ENCODE assay signal across 21 cellular contexts in the genomic region with DNA sequence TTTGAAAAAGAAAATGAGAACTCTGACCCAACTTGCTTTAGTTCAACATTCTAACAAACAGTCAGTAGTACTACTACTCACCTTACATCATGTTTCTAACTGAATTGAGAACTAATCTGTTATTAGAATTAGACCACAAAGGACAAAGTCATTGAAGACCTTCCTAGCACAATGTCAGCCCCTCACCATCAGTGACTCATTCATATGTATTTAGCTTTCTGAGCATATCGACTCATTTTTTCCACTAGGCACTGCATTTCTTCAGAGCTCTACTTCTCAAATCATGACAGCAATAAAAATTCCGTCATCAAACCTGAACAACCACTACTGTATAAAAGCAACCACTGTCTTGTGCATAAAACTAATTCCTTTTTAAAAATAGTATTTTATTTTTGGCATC. TPM values are rescaled to one million over a fixed set of nuclear protein-coding genes. Genes with fewer than 3 reads are reported as not detected.
DNase-seq lines count a peak whose midpoint lies in the region; ATAC-seq and TF ChIP-seq lines count a peak whose summit lies in the region.
"Had no signal": no experiment of that assay in that cellular context is flagged by ENCODE, and none has a peak within 500 bp of the region (broad histone marks: within the 10 kb centered on the region; RNA-seq: fewer than 3 reads in every experiment).

No MANE protein-coding gene starts in this region.

- H3K9me3 Mint-ChIP-seq in activated T-cell treated with anti-CD3 and anti-CD28 coated beads, Interleukin-2, amount 50 U/mL, for 4 hours, result no peaks in the 10 kb centered on the region
- H3K9me3 Mint-ChIP-seq in activated CD4-positive, alpha-beta memory T cell treated with anti-CD3 and anti-CD28 coated beads, Interleukin-2, amount 10 ng/mL, durations not matched to agents 7 days and 5 days, result peaks cover 14% of the 10 kb centered on the region
- peaks cover 0 to 11% (median 0%) of the 10 kb centered on the region in 11 donors for H3K9me3 Mint-ChIP-seq in naive thymus-derived CD4-positive, alpha-beta T cell
- H3K9me3 Mint-ChIP-seq: CD4-positive, alpha-beta memory T cell; neural progenitor cell had no signal

- H3K27me3 ChIP-seq in IMR-90 (ENCODE audit: control insufficient read depth, insufficient read depth, low read length), result no peaks in the 10 kb centered on the region
- H3K27me3 ChIP-seq in naive thymus-derived CD4-positive, alpha-beta T cell (ENCODE audit: control insufficient read depth in 2 of 2, insufficient read depth in 2 of 2, low read length in 2 of 2), result no peaks in the 10 kb centered on the region
- H3K27me3 ChIP-seq: MG63, neural progenitor cell, Peyer's patch had no signal

- H3K9me1 ChIP-seq in IMR-90 (ENCODE audit: insufficient read depth, low read length), result no peaks in the 10 kb centered on the region

- no peak overlapping the region for H3K14ac ChIP-seq in IMR-90 (replicated peaks; ENCODE audit: low read depth, low read length)

- no peak overlapping the region for H2BK20ac ChIP-seq in IMR-90 (ENCODE audit: low read depth, low read length)

- H3K36me3 Mint-ChIP-seq in activated T-cell treated with anti-CD3 and anti-CD28 coated beads, Interleukin-2, amount 50 U/mL, for 4 hours (ENCODE audit: insufficient read depth), result no peaks in the 10 kb centered on the region
- H3K36me3 Mint-ChIP-seq in activated CD4-positive, alpha-beta memory T cell treated with anti-CD3 and anti-CD28 coated beads, Interleukin-2, amount 10 ng/mL, durations not matched to agents 7 days and 5 days (ENCODE audit: low read depth), result peaks cover 20% of the 10 kb centered on the region
- H3K36me3 Mint-ChIP-seq in naive thymus-derived CD4-positive, alpha-beta T cell, result peaks cover 0 to 29% (median 0%) of the 10 kb centered on the region in 5 donors
- H3K36me3 Mint-ChIP-seq: CD4-positive, alpha-beta memory T cell; neural progenitor cell had no signal

- no peak overlapping the region for H3K27ac ChIP-seq in IMR-90 (ENCODE audit: insufficient read depth, low read length)
- H3K27ac ChIP-seq in naive thymus-derived CD4-positive, alpha-beta T cell (ENCODE audit: low read depth, low read length), result no peak overlapping the region
- H3K27ac ChIP-seq: HL-60, neural progenitor cell, Peyer's patch, thoracic aorta had no signal

- intact Hi-C loops in IMR-90 (cut with micrococcal nuclease), result no loop called here
- intact Hi-C loops in naive thymus-derived CD4-positive, alpha-beta T cell (cut with micrococcal nuclease), result loop anchor here in 1 of 2 donors (10.0 kb wide), 1 partner anchor 1368 kb away; a partner anchor contains a TSS

- no peak overlapping the region for H3K4me3 ChIP-seq in IMR-90 (ENCODE audit: insufficient read depth, low read depth, low read length)
- H3K4me3 ChIP-seq in naive thymus-derived CD4-positive, alpha-beta T cell (ENCODE audit: low read length), result no peak overlapping the region
- H3K4me3 ChIP-seq: MG63, neural progenitor cell, Peyer's patch, thoracic aorta had no signal

- in situ Hi-C loops in IMR-90 (cut with MboI; ENCODE audit: low sequenced_read_pairs), result no loop called here

- H3K4me3 Mint-ChIP-seq in activated T-cell treated with anti-CD3 and anti-CD28 coated beads, Interleukin-2, amount 50 U/mL, for 4 hours, result no peak overlapping the region
- H3K4me3 Mint-ChIP-seq in activated CD4-positive, alpha-beta memory T cell treated with anti-CD3 and anti-CD28 coated beads, Interleukin-2, amount 10 ng/mL, durations not matched to agents 7 days and 5 days, result no peak overlapping the region
- H3K4me3 Mint-ChIP-seq in naive thymus-derived CD4-positive, alpha-beta T cell, result peak overlapping the region in 3 of 10 donors; percentile 14 to 64 (median 32)
- H3K4me3 Mint-ChIP-seq: CD4-positive, alpha-beta memory T cell; neural progenitor cell had no signal

- no peak overlapping the region for H2BK15ac ChIP-seq in IMR-90 (ENCODE audit: low read depth, low read length)

- TF ChIP-seq POLR2A in IMR-90 (IDR thresholded peaks at IDR 0.05; ENCODE audit: low read depth, low read length), result no peak

- no peak overlapping the region for H2BK120ac ChIP-seq in IMR-90 (ENCODE audit: low read depth, low read length)

- no peak overlapping the region for H3K4me2 ChIP-seq in IMR-90 (ENCODE audit: low read depth, low read length)
- H3K4me2 ChIP-seq: neural progenitor cell had no signal

- TF ChIP-seq RAD21 in IMR-90 (IDR thresholded peaks at IDR 0.05; ENCODE audit: low read length), result no peak

- H2AK5ac ChIP-seq in IMR-90 (ENCODE audit: low read depth, low read length), result no peak overlapping the region

- DNase-seq in activated T-cell treated with anti-CD3 and anti-CD28 coated beads, Interleukin-2, amount 50 U/mL, for 4 hours, result no peak
- no peak for DNase-seq in activated T-cell treated with anti-CD3 and anti-CD28 coated beads, Interleukin-2, amount 50 U/mL, for 1 hour
- DNase-seq in IMR-90, result peak; percentile 16
- DNase-seq in activated CD4-positive, alpha-beta memory T cell treated with anti-CD3 and anti-CD28 coated beads, Interleukin-2, amount 10 ng/mL, durations not matched to agents 7 days and 5 days, result no peak
- peak in 1 of 9 donors; percentile 23 for DNase-seq in naive thymus-derived CD4-positive, alpha-beta T cell
- no peak for DNase-seq in NCI-H2196 (lab: John Stamatoyannopoulos, UW; ENCODE audit: unreplicated experiment)
- DNase-seq in anterior cingulate cortex (lab: John Stamatoyannopoulos, UW), result no peak
- DNase-seq: activated gamma-delta T cell; CD4-positive, alpha-beta memory T cell; effector memory CD4-positive, alpha-beta T cell; left colon; MG63; NCI-H1436 treated with DMSO at 0.1 percent for 48 hours; NCI-H2171 treated with DMSO at 0.1 percent for 48 hours; NCI-H748 treated with DMSO at 0.1 percent for 48 hours; Peyer's patch; small intestine had no signal

- no peak overlapping the region for H3K23ac ChIP-seq in IMR-90 (ENCODE audit: low read depth, low read length)

- peaks cover 79% of the 10 kb centered on the region for H3K4me1 Mint-ChIP-seq in activated T-cell treated with anti-CD3 and anti-CD28 coated beads, Interleukin-2, amount 50 U/mL, for 4 hours (ENCODE audit: low read depth)
- peaks cover 80% of the 10 kb centered on the region for H3K4me1 Mint-ChIP-seq in activated CD4-positive, alpha-beta memory T cell treated with anti-CD3 and anti-CD28 coated beads, Interleukin-2, amount 10 ng/mL, durations not matched to agents 7 days and 5 days
- peaks cover 25 to 88% (median 74%) of the 10 kb centered on the region in 7 donors for H3K4me1 Mint-ChIP-seq in naive thymus-derived CD4-positive, alpha-beta T cell

- H3K36me3 ChIP-seq in IMR-90 (ENCODE audit: control insufficient read depth, insufficient read depth, low read length), result no peaks in the 10 kb centered on the region
- H3K36me3 ChIP-seq in naive thymus-derived CD4-positive, alpha-beta T cell (ENCODE audit: control insufficient read depth in 2 of 3, insufficient read depth in 3 of 3, low read length in 3 of 3), result no peaks in the 10 kb centered on the region
- H3K36me3 ChIP-seq: MG63, neural progenitor cell, Peyer's patch, thoracic aorta had no signal

- H3K56ac ChIP-seq in IMR-90 (ENCODE audit: extremely low read depth, insufficient read depth, low read length), result no peak overlapping the region

- H3K18ac ChIP-seq in IMR-90 (ENCODE audit: low read depth, low read length), result no peak overlapping the region

- no peak overlapping the region for H2BK5ac ChIP-seq in IMR-90 (ENCODE audit: low read depth, low read length, poor library complexity, severe bottlenecking)

- peak overlapping the region; percentile 73 for H3K27ac Mint-ChIP-seq in activated CD4-positive, alpha-beta memory T cell treated with anti-CD3 and anti-CD28 coated beads, Interleukin-2, amount 10 ng/mL, durations not matched to agents 7 days and 5 days
- peak overlapping the region in 7 of 9 donors; percentile 13 to 85 (median 39) for H3K27ac Mint-ChIP-seq in naive thymus-derived CD4-positive, alpha-beta T cell
- H3K27ac Mint-ChIP-seq: neural progenitor cell had no signal

- no peak overlapping the region for H4K91ac ChIP-seq in IMR-90 (ENCODE audit: insufficient read depth, low read depth, low read length)

- no peak overlapping the region for H4K5ac ChIP-seq in IMR-90 (ENCODE audit: low read depth, low read length)

- no peak overlapping the region for H4K8ac ChIP-seq in IMR-90 (ENCODE audit: low read depth in 2 of 2, low read length in 2 of 2)

- H4K20me1 ChIP-seq in IMR-90 (ENCODE audit: insufficient read depth, low read length), result no peaks in the 10 kb centered on the region

- H3K4ac ChIP-seq in IMR-90 (ENCODE audit: low read depth, low read length), result no peak overlapping the region

- no peak overlapping the region for H3K9ac ChIP-seq in IMR-90 (ENCODE audit: low read depth, low read length)
- H3K9ac ChIP-seq: neural progenitor cell had no signal

- H2AFZ ChIP-seq in IMR-90 (replicated peaks; ENCODE audit: low read length, poor library complexity), result no peak overlapping the region
- H2AFZ ChIP-seq: neural progenitor cell had no signal

- H3K79me1 ChIP-seq in IMR-90 (ENCODE audit: low read depth in 1 of 2, low read length in 2 of 2), result no peaks in the 10 kb centered on the region

- H2AK9ac ChIP-seq in IMR-90 (replicated peaks; ENCODE audit: low read depth, low read length, poor library complexity), result no peak overlapping the region

- H3K9me3 ChIP-seq in IMR-90 (ENCODE audit: control insufficient read depth, insufficient read depth, low read length), result no peaks in the 10 kb centered on the region
- H3K9me3 ChIP-seq in naive thymus-derived CD4-positive, alpha-beta T cell (ENCODE audit: control insufficient read depth in 2 of 3, low read length in 3 of 3), result no peaks in the 10 kb centered on the region
- H3K9me3 ChIP-seq: MG63, Peyer's patch, thoracic aorta had no signal

- ATAC-seq in activated T-cell treated with anti-CD3 and anti-CD28 coated beads, Interleukin-2, amount 50 U/mL, for 4 hours, result peak; percentile 38 to 45
- ATAC-seq in IMR-90 (ENCODE audit: low read depth) (no peak), GM18498 (IDR thresholded peaks at IDR 0.05; ENCODE audit: unreplicated experiment) (no peak)
- ATAC-seq in naive thymus-derived CD4-positive, alpha-beta T cell, result no peak
- ATAC-seq: left colon had no signal

- CTCF ChIA-PET in IMR-90 (lab: Yijun Ruan, JAX), result no interaction called here
- CTCF ChIA-PET in activated CD4-positive, alpha-beta memory T cell treated with anti-CD3 and anti-CD28 coated beads, Interleukin-2, amount 10 ng/mL, durations not matched to agents 7 days and 5 days (lab: Charles Lee), result interaction anchor here (0.8 to 1.9 kb wide), 6 partner anchors 9 to 401 kb away, joined by 3 to 6 read pairs (median 4); no protein-coding TSS in a partner anchor
- CTCF ChIA-PET in naive thymus-derived CD4-positive, alpha-beta T cell (lab: Charles Lee), result interaction anchor here (0.7 to 1.9 kb wide), 5 partner anchors 10 to 767 kb away, joined by 3 to 6 read pairs (median 3); no protein-coding TSS in a partner anchor

- BruUV-seq in IMR-90 (replicated peaks; lab: Mats Ljungman, UMichigan), result no TSS peak

- no peaks in the 10 kb centered on the region for H3K27me3 Mint-ChIP-seq in activated T-cell treated with anti-CD3 and anti-CD28 coated beads, Interleukin-2, amount 50 U/mL, for 4 hours (ENCODE audit: low read depth)
- H3K27me3 Mint-ChIP-seq in activated CD4-positive, alpha-beta memory T cell treated with anti-CD3 and anti-CD28 coated beads, Interleukin-2, amount 10 ng/mL, durations not matched to agents 7 days and 5 days, result no peaks in the 10 kb centered on the region
- H3K27me3 Mint-ChIP-seq in naive thymus-derived CD4-positive, alpha-beta T cell, result no peaks in the 10 kb centered on the region
- H3K27me3 Mint-ChIP-seq: CD4-positive, alpha-beta memory T cell had no signal

- WGBS in IMR-90 (ENCODE audit: extremely low coverage in 2 of 2, insufficient read length in 1 of 2), 2 experiments, result 100% methylated on average over 1 of the region's 2 CpGs; no CpG with 5 or more reads in 1 of the 2 experiments

- TF ChIP-seq CTCF in IMR-90 (conservative IDR thresholded peaks at IDR 0.05; ENCODE audit: low read depth, low read length), result no peak

- peaks cover 2% of the 10 kb centered on the region for H3K4me1 ChIP-seq in IMR-90 (ENCODE audit: control insufficient read depth, insufficient read depth, low read length)
- peaks cover 30 to 42% of the 10 kb centered on the region in 2 donors for H3K4me1 ChIP-seq in naive thymus-derived CD4-positive, alpha-beta T cell (ENCODE audit: control insufficient read depth in 2 of 2, insufficient read depth in 2 of 2, low read length in 2 of 2)

- POLR2A ChIA-PET in IMR-90 (lab: Charles Lee; ENCODE audit: unreplicated experiment), result no interaction called here
- POLR2A ChIA-PET in activated CD4-positive, alpha-beta memory T cell treated with anti-CD3 and anti-CD28 coated beads, Interleukin-2, amount 10 ng/mL, durations not matched to agents 7 days and 5 days (lab: Charles Lee), result interaction anchor here (0.9 to 2.5 kb wide), 5 partner anchors 10 to 93 kb away, joined by 3 to 6 read pairs (median 5); no protein-coding TSS in a partner anchor
- POLR2A ChIA-PET in naive thymus-derived CD4-positive, alpha-beta T cell (lab: Charles Lee), result interaction anchor here (0.9 to 2.0 kb wide), 3 partner anchors 10 to 77 kb away, joined by 3 to 4 read pairs (median 3); no protein-coding TSS in a partner anchor

- dilution Hi-C loops in IMR-90 (cut with HindIII; ENCODE audit: low sequenced_read_pairs, unreplicated experiment), result no loop called here

RNA-seq across cellular contexts. Expression of a gene that starts 4.4 kb away (rescaled TPM):
- 10 to 100 TPM; 35.7 to 54.0 (median 39.2) TPM for total RNA-seq in activated T-cell treated with anti-CD3 and anti-CD28 coated beads, Interleukin-2, amount 50 U/mL, for 4 hours
- 15.2 and 15.8 TPM in 2 replicates for total RNA-seq in IMR-90 (2012; rRNA removed)
- polyA plus RNA-seq in IMR-90 (2012; rRNA removed), result 6.1 and 6.9 TPM in 2 replicates
- 1.1 and 1.3 TPM in 2 replicates for polyA plus RNA-seq in IMR-90 (2012; cell fraction: cytosol; rRNA removed)
- polyA plus RNA-seq in IMR-90 (2012; cell fraction: nucleus; rRNA removed; ENCODE audit: low replicate concordance), result 0.35 and 2.8 TPM in 2 replicates
- 10 to 100 TPM; 18.0 to 19.2 TPM for total RNA-seq in activated CD4-positive, alpha-beta memory T cell treated with anti-CD3 and anti-CD28 coated beads, Interleukin-2, amount 10 ng/mL, durations not matched to agents 7 days and 5 days
- 100 to 1,000 TPM in 3 of 5 experiments, 10 to 100 TPM in 1, 1 to 10 TPM in 1; 7.6 to 288 (median 227) TPM for total RNA-seq in naive thymus-derived CD4-positive, alpha-beta T cell
- 100 to 1,000 TPM; 169 to 173 TPM for polyA plus RNA-seq in naive thymus-derived CD4-positive, alpha-beta T cell

Comparison
In these comparisons a context has a peak if more than half of its experiments do, and no peak if none do; other contexts are left out.
1. ATAC-seq: peak in activated T-cell treated with anti-CD3 and anti-CD28 coated beads, Interleukin-2, amount 50 U/mL, for 4 hours (2 of 2); none in IMR-90 (single experiment), naive thymus-derived CD4-positive, alpha-beta T cell (single experiment) and GM18498 (single experiment).